In the genomic region with DNA sequence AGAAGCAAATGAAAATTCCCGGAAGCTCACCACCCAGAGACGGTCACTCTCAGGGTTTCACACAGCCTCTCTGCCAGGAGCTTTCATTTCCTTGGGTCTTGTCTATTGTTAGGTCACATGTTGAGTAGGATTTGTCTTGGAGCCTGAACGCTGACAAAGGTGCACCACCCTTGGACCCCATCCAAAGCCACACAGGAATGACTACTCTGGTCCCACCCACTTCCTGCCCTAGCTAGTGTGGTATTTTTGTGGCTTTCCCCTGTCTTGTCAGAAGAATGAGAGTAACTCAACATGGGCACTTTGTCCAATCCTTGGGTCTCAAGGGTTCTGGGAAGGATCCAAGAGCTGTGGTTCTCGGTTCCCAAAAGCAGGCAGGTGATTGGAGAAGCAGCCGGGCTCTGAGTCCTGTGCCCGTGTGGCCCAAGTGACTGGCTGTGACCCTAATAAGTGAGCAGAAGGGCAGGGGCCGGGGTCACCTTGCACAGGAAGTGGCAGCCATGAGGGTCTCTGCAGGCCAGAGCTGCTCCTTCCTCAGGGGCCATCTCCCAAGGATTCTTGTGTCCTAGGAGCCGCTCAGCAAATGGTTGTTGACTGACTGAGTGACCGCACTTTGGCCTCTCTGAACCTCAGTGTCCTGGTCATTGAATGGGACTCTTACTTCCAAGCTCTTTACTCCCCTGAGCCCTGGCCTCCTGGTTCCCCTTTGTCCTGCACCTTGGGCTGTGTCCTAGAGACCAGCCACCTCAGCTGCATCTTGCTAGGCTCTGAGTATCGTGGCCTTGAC, we compare ENCODE assay signal across 8 cellular contexts. TPM values are rescaled to one million over a fixed set of nuclear protein-coding genes. Genes with fewer than 3 reads are reported as not detected.
A peak's percentile ranks its signal among the peaks of the same experiment; 100 is the strongest.
DNase-seq lines count a peak whose midpoint lies in the region; ATAC-seq and TF ChIP-seq lines count a peak whose summit lies in the region.

No MANE protein-coding gene starts in this region.

- DNase-seq in NCI-H345 (lab: John Stamatoyannopoulos, UW) (peak; percentile 49), NCI-H345 treated with DMSO at 0.1 percent for 48 hours (lab: John Stamatoyannopoulos, UW; ENCODE audit: unreplicated experiment) (no peak), left lung (peak in 1 of 2 donors; percentile 53), suprapubic skin (ENCODE audit: low spot score in 2 of 2) (peak in 1 of 2 donors; percentile 80), AML-193 (lab: John Stamatoyannopoulos, UW) (no peak), OCI-M1 (lab: John Stamatoyannopoulos, UW) (no peak)
- DNase-seq in activated T-helper 9 cell treated with anti-CD3 and anti-CD28 coated beads, Interleukin-2, amount 50 U/mL, for 16 hours (ENCODE audit: low read depth): peak; percentile 71

- H3K9me3 ChIP-seq in OCI-LY1 (ENCODE audit: low read length) (no peaks in the 10 kb centered on the region), left lung (no peaks in the 10 kb centered on the region), suprapubic skin (no peaks in the 10 kb centered on the region)

- H3K27me3 ChIP-seq in OCI-LY1 (ENCODE audit: insufficient read depth, low read length) (no peaks in the 10 kb centered on the region), left lung (peaks cover 0 to 5% of the 10 kb centered on the region in 2 donors), suprapubic skin (peaks cover 4% of the 10 kb centered on the region)

- H3K27ac ChIP-seq in OCI-LY1 (ENCODE audit: low read depth, low read length, poor library complexity, severe bottlenecking) (no peak overlapping the region), left lung (peak overlapping the region; percentile 49 to 74), suprapubic skin (peak overlapping the region; percentile 67)

- peak; percentile 55 for ATAC-seq in left lung

- WGBS in suprapubic skin: 36% methylated on average over 9 of the region's 10 CpGs

- H3K36me3 ChIP-seq in OCI-LY1 (ENCODE audit: insufficient read depth, low read length) (no peaks in the 10 kb centered on the region), left lung (no peaks in the 10 kb centered on the region), suprapubic skin (no peaks in the 10 kb centered on the region)

- no peak for TF ChIP-seq CTCF in OCI-LY1 (IDR thresholded peaks at IDR 0.05; ENCODE audit: low read length)
- TF ChIP-seq CTCF in left lung (IDR thresholded peaks at IDR 0.05): no peak
- TF ChIP-seq CTCF in suprapubic skin (IDR thresholded peaks at IDR 0.05): no peak

- no peaks in the 10 kb centered on the region for H3K9me2 ChIP-seq in OCI-LY1 (ENCODE audit: low read depth, low read length)

- peak overlapping the region; percentile 35; the same call in 1 of the 2 replicates for H3K4me2 ChIP-seq in OCI-LY1 (ENCODE audit: low read length)

- H3F3A ChIP-seq in OCI-LY1 (ENCODE audit: insufficient read depth, low read length): no peaks in the 10 kb centered on the region

- H3K4me3 ChIP-seq in OCI-LY1 (ENCODE audit: low read depth, low read length, poor library complexity, severe bottlenecking) (peak overlapping the region; percentile 23), left lung (no peak overlapping the region), suprapubic skin (no peak overlapping the region)

- TF ChIP-seq POLR2A in suprapubic skin (IDR thresholded peaks at IDR 0.05): no peak

- intact Hi-C loops in left lung (cut with DNase I): no loop called here

- H3K4me1 ChIP-seq in OCI-LY1 (ENCODE audit: insufficient read depth, low read length, severe bottlenecking) (peaks cover 10% of the 10 kb centered on the region), left lung (peaks cover 0 to 23% of the 10 kb centered on the region in 2 donors), suprapubic skin (peaks cover 30% of the 10 kb centered on the region)

- no peak for TF ChIP-seq EP300 in suprapubic skin (IDR thresholded peaks at IDR 0.05)

- H3K79me2 ChIP-seq in OCI-LY1 (ENCODE audit: insufficient read depth, low read length): no peaks in the 10 kb centered on the region

- peak overlapping the region; percentile 30; the same call in 1 of the 2 replicates for H2AFZ ChIP-seq in OCI-LY1 (ENCODE audit: low read length)

- H4K20me1 ChIP-seq in OCI-LY1 (ENCODE audit: insufficient read depth, low read length): no peaks in the 10 kb centered on the region

- H3K9ac ChIP-seq in OCI-LY1 (ENCODE audit: low read length): no peak overlapping the region

RNA-seq across cellular contexts. Expression of a gene that starts 6.9 kb away (rescaled TPM):
- total RNA-seq in left lung (10 to 100 TPM; 17.2 to 29.9 TPM), suprapubic skin (1 to 10 TPM; 4.6 to 9.2 (median 6.6) TPM)

Comparison
In these comparisons a context has a peak if more than half of its experiments do, and no peak if none do; other contexts are left out.
1. DNase-seq: peak in NCI-H345 (single experiment) and activated T-helper 9 cell treated with anti-CD3 and anti-CD28 coated beads, Interleukin-2, amount 50 U/mL, for 16 hours (single experiment); none in NCI-H345 treated with DMSO at 0.1 percent for 48 hours (single experiment), AML-193 (0 of 2) and OCI-M1 (single experiment).